In genomic region chr20:36859282-36859555, GRCh38 we compare ENCODE assay signal across 20 cellular contexts. TPM values are rescaled to one million over a fixed set of nuclear protein-coding genes. Genes with fewer than 3 reads are reported as not detected.
DNase-seq lines count a peak whose midpoint lies in the region; TF ChIP-seq lines count a peak whose summit lies in the region.
"Had no signal": no experiment of that assay in that cellular context is flagged by ENCODE, and none has a peak within 500 bp of the region (broad histone marks: within the 10 kb centered on the region; RNA-seq: fewer than 3 reads in every experiment).

No MANE protein-coding gene starts in this region.

- peak overlapping the region; percentile 3 for H3K27ac ChIP-seq in temporal lobe (ENCODE audit: low read depth, low read length)
- H3K27ac ChIP-seq: C4-2B, neutrophil had no signal

- no peaks in the 10 kb centered on the region for H3K9me2 ChIP-seq in Loucy (replicated peaks; ENCODE audit: low read depth, low read length)

- peaks cover 21% of the 10 kb centered on the region for H4K20me1 ChIP-seq in Loucy (ENCODE audit: insufficient read depth, low read length, poor library complexity, severe bottlenecking)

- no peak for TF ChIP-seq CTCF in Loucy (conservative IDR thresholded peaks at IDR 0.05; ENCODE audit: low read length)

- no peaks in the 10 kb centered on the region for H3K9me3 ChIP-seq in Loucy (ENCODE audit: insufficient read depth, low read depth, low read length)
- no peaks in the 10 kb centered on the region for H3K9me3 ChIP-seq in iPS-15b (ENCODE audit: control insufficient read depth, insufficient read depth, low read length)
- no peaks in the 10 kb centered on the region for H3K9me3 ChIP-seq in MG63
- H3K9me3 ChIP-seq: neutrophil, tibial nerve had no signal

- H3K36me3 ChIP-seq in Loucy (ENCODE audit: insufficient read depth, low read length) (no peaks in the 10 kb centered on the region), iPS-15b (ENCODE audit: control insufficient read depth, insufficient read depth, low read length) (peaks cover 10% of the 10 kb centered on the region), MG63 (peaks cover 69% of the 10 kb centered on the region)
- H3K36me3 ChIP-seq: neutrophil, tibial nerve had no signal

- 0 out of 2 replicates have a peak, but pooled peaks cover 6% of the 10 kb centered on the region for H3F3A ChIP-seq in Loucy (ENCODE audit: low read depth)

- H3K4me3 ChIP-seq in Loucy (ENCODE audit: low read length, poor library complexity, severe bottlenecking) (no peak overlapping the region), iPS-15b (ENCODE audit: low read depth, low read length) (no peak overlapping the region), MG63 (no peak overlapping the region)
- H3K4me3 ChIP-seq: tibial nerve had no signal

- peaks cover 30% of the 10 kb centered on the region; the same call in 1 of the 2 replicates for H3K79me2 ChIP-seq in Loucy (ENCODE audit: insufficient read depth, low read length)

- peak overlapping the region; percentile 91 for H3K4me2 ChIP-seq in Loucy (ENCODE audit: low read depth, low read length, poor library complexity, severe bottlenecking)

- peak; percentile 80 for DNase-seq in amniotic epithelial cell (ENCODE audit: low read depth)
- no peak for DNase-seq in activated effector memory CD4-positive, alpha-beta T cell treated with anti-CD3 and anti-CD28 coated beads, Interleukin-2, amount 50 U/mL, for 16 hours
- DNase-seq in RKO (ENCODE audit: low spot score), result no peak
- no peak for DNase-seq in MG63
- DNase-seq: activated CD4-positive, alpha-beta T cell treated with anti-CD3 and anti-CD28 coated beads, Interleukin-2, amount 50 U/mL, for 48 hours; activated T-cell treated with anti-CD3 and anti-CD28 coated beads, Interleukin-2, amount 50 U/mL, for 24 hours; DMS79; effector memory CD4-positive, alpha-beta T cell; foreskin melanocyte; NCI-H1092; NCI-H2107; NCI-H526; stimulated activated CD4-positive, alpha-beta T cell treated with anti-CD3 and anti-CD28 coated beads, Interleukin-2, amount 100 ng/mL, for 48 hours had no signal

- H3K9ac ChIP-seq in Loucy (ENCODE audit: low read depth, low read length, poor library complexity, severe bottlenecking), result peak overlapping the region; percentile 63
- H3K9ac ChIP-seq in iPS-15b (ENCODE audit: low read depth, low read length), result peak overlapping the region; percentile 16

- no peak overlapping the region for H2AFZ ChIP-seq in Loucy (ENCODE audit: low read length)

- H3K4me1 ChIP-seq in Loucy (ENCODE audit: insufficient read depth, low read length, poor library complexity, severe bottlenecking) (peaks cover 44% of the 10 kb centered on the region), iPS-15b (ENCODE audit: control insufficient read depth, insufficient read depth, low read length) (peaks cover 35% of the 10 kb centered on the region)

- H3K27me3 ChIP-seq in Loucy (ENCODE audit: insufficient read depth, low read length, poor library complexity, severe bottlenecking) (no peaks in the 10 kb centered on the region), iPS-15b (ENCODE audit: control insufficient read depth, insufficient read depth, low read length) (no peaks in the 10 kb centered on the region), MG63 (no peaks in the 10 kb centered on the region)
- H3K27me3 ChIP-seq: tibial nerve had no signal

RNA-seq across cellular contexts. Expression of gene TLDC2, which starts 16.7 kb away (rescaled TPM):
- not detected for total RNA-seq in temporal lobe
- not detected in 2 replicates for total RNA-seq in MG63 (2014; rRNA removed; shearing (Covaris generic); ENCODE audit: low replicate concordance)
- total RNA-seq: mesenteric fat pad, tibial nerve had no signal
